ENCODE assay signal across 12 cellular contexts in genomic region chr10:119197921-119198320, GRCh38. TPM values are rescaled to one million over a fixed set of nuclear protein-coding genes. Genes with fewer than 3 reads are reported as not detected.
DNase-seq lines count a peak whose midpoint lies in the region; ATAC-seq lines count a peak whose summit lies in the region.
"Had no signal": no experiment of that assay in that cellular context is flagged by ENCODE, and none has a peak within 500 bp of the region (broad histone marks: within the 10 kb centered on the region; RNA-seq: fewer than 3 reads in every experiment).

No MANE protein-coding gene starts in this region.

- H3K4me1 Mint-ChIP-seq in activated T-cell treated with anti-CD3 and anti-CD28 coated beads, Interleukin-2, amount 50 U/mL, for 4 hours (ENCODE audit: low read depth) = peaks cover 18% of the 10 kb centered on the region
- peaks cover 24% of the 10 kb centered on the region for H3K4me1 Mint-ChIP-seq in stimulated activated naive CD8-positive, alpha-beta T cell treated with anti-CD3 and anti-CD28 coated beads, Interleukin-15, Interleukin-2, amounts not matched to agents 100 ng/mL and 50 ng/mL, for 24 hours (ENCODE audit: low read depth)

- H3K27ac ChIP-seq in esophagus (ENCODE audit: low read depth in 2 of 2, low read length in 1 of 2) = peak overlapping the region; percentile 5 to 84
- H3K27ac ChIP-seq: Peyer's patch, prostate gland had no signal

- WGBS in esophagus, 2 donors = 33 to 38% methylated on average over 4 of the region's 4 CpGs

- H3K36me3 Mint-ChIP-seq in activated T-cell treated with anti-CD3 and anti-CD28 coated beads, Interleukin-2, amount 50 U/mL, for 4 hours (ENCODE audit: insufficient read depth) = no peaks in the 10 kb centered on the region
- H3K36me3 Mint-ChIP-seq in stimulated activated naive CD8-positive, alpha-beta T cell treated with anti-CD3 and anti-CD28 coated beads, Interleukin-15, Interleukin-2, amounts not matched to agents 100 ng/mL and 50 ng/mL, for 24 hours (ENCODE audit: low read depth) = no peaks in the 10 kb centered on the region
- H3K36me3 Mint-ChIP-seq: mesothelial cell of epicardium had no signal

- no peak overlapping the region for H3K4me3 Mint-ChIP-seq in activated T-cell treated with anti-CD3 and anti-CD28 coated beads, Interleukin-2, amount 50 U/mL, for 4 hours
- no peak overlapping the region for H3K4me3 Mint-ChIP-seq in stimulated activated naive CD8-positive, alpha-beta T cell treated with anti-CD3 and anti-CD28 coated beads, Interleukin-15, Interleukin-2, amounts not matched to agents 100 ng/mL and 50 ng/mL, for 24 hours
- H3K4me3 Mint-ChIP-seq: mesothelial cell of epicardium had no signal

- H3K27me3 ChIP-seq in esophagus (ENCODE audit: control insufficient read depth in 1 of 2, insufficient read depth in 2 of 2, low read length in 2 of 2) = no peaks in the 10 kb centered on the region
- H3K27me3 ChIP-seq: Peyer's patch had no signal

- no peaks in the 10 kb centered on the region for H3K9me3 Mint-ChIP-seq in activated T-cell treated with anti-CD3 and anti-CD28 coated beads, Interleukin-2, amount 50 U/mL, for 4 hours
- no peaks in the 10 kb centered on the region for H3K9me3 Mint-ChIP-seq in stimulated activated naive CD8-positive, alpha-beta T cell treated with anti-CD3 and anti-CD28 coated beads, Interleukin-15, Interleukin-2, amounts not matched to agents 100 ng/mL and 50 ng/mL, for 24 hours
- H3K9me3 Mint-ChIP-seq: mesothelial cell of epicardium had no signal

- H3K27ac Mint-ChIP-seq in stimulated activated naive CD8-positive, alpha-beta T cell treated with anti-CD3 and anti-CD28 coated beads, Interleukin-15, Interleukin-2, amounts not matched to agents 100 ng/mL and 50 ng/mL, for 24 hours = peak overlapping the region; percentile 72
- H3K27ac Mint-ChIP-seq: mesothelial cell of epicardium had no signal

- no peaks in the 10 kb centered on the region for H3K27me3 Mint-ChIP-seq in activated T-cell treated with anti-CD3 and anti-CD28 coated beads, Interleukin-2, amount 50 U/mL, for 4 hours (ENCODE audit: low read depth)
- H3K27me3 Mint-ChIP-seq in stimulated activated naive CD8-positive, alpha-beta T cell treated with anti-CD3 and anti-CD28 coated beads, Interleukin-15, Interleukin-2, amounts not matched to agents 100 ng/mL and 50 ng/mL, for 24 hours = peaks cover 4% of the 10 kb centered on the region

- H3K9me3 ChIP-seq in esophagus (ENCODE audit: control insufficient read depth in 2 of 2, insufficient read depth in 1 of 2, low read depth in 1 of 2, low read length in 1 of 2) = no peaks in the 10 kb centered on the region
- H3K9me3 ChIP-seq: Peyer's patch, prostate gland had no signal

- peak; percentile 66 to 81 for ATAC-seq in activated T-cell treated with anti-CD3 and anti-CD28 coated beads, Interleukin-2, amount 50 U/mL, for 4 hours
- ATAC-seq in HG03457 (IDR thresholded peaks at IDR 0.05; ENCODE audit: unreplicated experiment) (no peak), HG03521 (IDR thresholded peaks at IDR 0.05; ENCODE audit: unreplicated experiment) (no peak)

- H3K4me1 ChIP-seq in esophagus (ENCODE audit: control insufficient read depth in 2 of 2, insufficient read depth in 2 of 2, low read length in 1 of 2) = no peaks in the 10 kb centered on the region
- H3K4me1 ChIP-seq: Peyer's patch, prostate gland had no signal

- no peaks in the 10 kb centered on the region for H3K36me3 ChIP-seq in esophagus (ENCODE audit: control insufficient read depth in 2 of 2, insufficient read depth in 2 of 2, low read length in 1 of 2)
- H3K36me3 ChIP-seq: Peyer's patch, prostate gland had no signal

- H3K4me3 ChIP-seq in esophagus (ENCODE audit: low read depth in 1 of 2, low read length in 2 of 2) = no peak overlapping the region
- H3K4me3 ChIP-seq: Peyer's patch, prostate gland had no signal

- DNase-seq in activated T-cell treated with anti-CD3 and anti-CD28 coated beads, Interleukin-2, amount 50 U/mL, for 4 hours = no peak
- no peak for DNase-seq in activated T-cell treated with anti-CD3 and anti-CD28 coated beads, Interleukin-2, amount 50 U/mL, for 48 hours
- DNase-seq in RPMI7951 (ENCODE audit: low read depth) (peak; percentile 67), NCI-H2081 (lab: John Stamatoyannopoulos, UW) (no peak)
- DNase-seq: NCI-H2227 treated with DMSO at 0.1 percent for 48 hours had no signal

RNA-seq across cellular contexts. Expression of gene GRK5, which starts 9.4 kb away (rescaled TPM):
- 10 to 100 TPM; 14.0 to 15.6 (median 15.3) TPM for total RNA-seq in activated T-cell treated with anti-CD3 and anti-CD28 coated beads, Interleukin-2, amount 50 U/mL, for 4 hours
- total RNA-seq in RPMI7951 (2014; rRNA removed; shearing (Covaris generic)) = 2.7 and 2.9 TPM in 2 replicates
- 1 to 10 TPM; 3.1 to 5.2 TPM for polyA plus RNA-seq in esophagus

RNA-seq across cellular contexts. Expression of gene PRDX3, which starts 19.3 kb away (rescaled TPM):
- 100 to 1,000 TPM; 155 to 182 (median 167) TPM for total RNA-seq in activated T-cell treated with anti-CD3 and anti-CD28 coated beads, Interleukin-2, amount 50 U/mL, for 4 hours
- 269 and 294 TPM in 2 replicates for total RNA-seq in RPMI7951 (2014; rRNA removed; shearing (Covaris generic))
- 10 to 100 TPM; 40.8 to 82.2 TPM for polyA plus RNA-seq in esophagus

RNA-seq across cellular contexts. Expression of gene SFXN4, which starts 32.4 kb away (rescaled TPM):
- total RNA-seq in activated T-cell treated with anti-CD3 and anti-CD28 coated beads, Interleukin-2, amount 50 U/mL, for 4 hours = 10 to 100 TPM; 65.3 to 90.1 (median 72.8) TPM
- total RNA-seq in RPMI7951 (2014; rRNA removed; shearing (Covaris generic)) = 12.0 and 26.6 TPM in 2 replicates
- 10 to 100 TPM; 20.8 to 22.7 TPM for polyA plus RNA-seq in esophagus

Comparison
In these comparisons a context has a peak if more than half of its experiments do, and no peak if none do; other contexts are left out.
1. ATAC-seq: peak in activated T-cell treated with anti-CD3 and anti-CD28 coated beads, Interleukin-2, amount 50 U/mL, for 4 hours (2 of 2); none in HG03457 (single experiment) and HG03521 (single experiment).